Comparison of ENCODE assay signal across 14 cellular contexts in the genomic region with DNA sequence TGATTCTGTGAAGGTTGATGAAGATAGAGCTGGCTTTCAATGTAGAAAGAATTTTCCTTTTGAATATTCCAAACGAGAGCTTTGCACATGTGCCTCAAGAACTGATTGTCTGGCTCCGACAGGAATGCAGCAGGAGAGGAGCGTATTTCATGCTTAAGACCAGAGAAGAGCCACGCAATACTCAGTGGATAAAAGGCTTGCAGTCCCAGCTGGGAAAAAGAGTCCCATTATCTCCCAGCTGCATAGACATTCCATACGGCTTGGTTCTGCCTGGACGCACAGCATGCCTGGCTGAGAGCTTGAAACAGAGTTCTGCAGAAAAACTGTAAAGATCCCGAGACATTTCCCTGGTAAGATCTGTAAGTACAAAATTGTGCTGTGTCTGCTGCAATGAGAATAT. TPM values are rescaled to one million over a fixed set of nuclear protein-coding genes. Genes with fewer than 3 reads are reported as not detected.
A peak's percentile ranks its signal among the peaks of the same experiment; 100 is the strongest.
DNase-seq lines count a peak whose midpoint lies in the region; ATAC-seq and TF ChIP-seq lines count a peak whose summit lies in the region.
"Had no signal": no experiment of that assay in that cellular context is flagged by ENCODE, and none has a peak within 500 bp of the region (broad histone marks: within the 10 kb centered on the region; RNA-seq: fewer than 3 reads in every experiment).

A gene (plus strand): TSS at position 254 of the 400 bp plus-strand sequence. CDS start 54,985 bp downstream, outside the sequence.

- intact Hi-C loops in vagina (cut with DNase I) (no loop called here), heart left ventricle (cut with DNase I) (no loop called here)

- H3K9me3 ChIP-seq in vagina (no peaks in the 10 kb centered on the region), heart left ventricle (peaks cover 0 to 3% (median 0%) of the 10 kb centered on the region in 12 donors)
- H3K9me3 ChIP-seq: ovary, stomach had no signal

- H3K36me3 ChIP-seq in vagina (no peaks in the 10 kb centered on the region), heart left ventricle (no peaks in the 10 kb centered on the region)
- H3K36me3 ChIP-seq: ovary, stomach had no signal

- peak; percentile 83 for ATAC-seq in omental fat pad (ENCODE audit: low FRiP score)
- no peak for ATAC-seq in HG02973 (IDR thresholded peaks at IDR 0.05; ENCODE audit: unreplicated experiment)
- ATAC-seq in heart left ventricle = no peak
- ATAC-seq: left cardiac atrium, PC-3 had no signal

- DNase-seq in G401 (ENCODE audit: low spot score) (peak; percentile 86), SK-MEL-5 (ENCODE audit: low read depth, low spot score) (peak; percentile 40), glomerular visceral epithelial cell (ENCODE audit: extremely low spot score) (peak; percentile 61), omental fat pad (ENCODE audit: low spot score) (no peak), vagina (ENCODE audit: extremely low spot score in 2 of 2) (no peak), heart left ventricle (no peak)
- no peak for DNase-seq in stimulated activated CD4-positive, alpha-beta T cell treated with anti-CD3 and anti-CD28 coated beads, Interleukin-12 subunit alpha, Interleukin-12 subunit beta, amount 100 ng/mL, for 4 hours
- DNase-seq: activated CD4-positive, alpha-beta memory T cell treated with anti-CD3 and anti-CD28 coated beads, Interleukin-2, amount 10 ng/mL, durations not matched to agents 7 days and 5 days; left cardiac atrium; ovary; PC-3; stomach had no signal

- WGBS in heart left ventricle, 4 donors = 16 to 36% (median 21%) methylated on average over 7 of the region's 7 CpGs

- no peak for TF ChIP-seq POLR2A in vagina (IDR thresholded peaks at IDR 0.05)
- no peak for TF ChIP-seq POLR2A in heart left ventricle (IDR thresholded peaks at IDR 0.05)

- H3K27ac ChIP-seq in vagina (no peak within 1 kb of the TSS), heart left ventricle (no peak within 1 kb of the TSS)
- H3K27ac ChIP-seq: C4-2B, ovary, stomach had no signal

- TF ChIP-seq CTCF in omental fat pad (IDR thresholded peaks at IDR 0.05) (no peak), vagina (IDR thresholded peaks at IDR 0.05) (no peak), heart left ventricle (IDR thresholded peaks at IDR 0.05) (no peak)

- H3K27me3 ChIP-seq in vagina = no peaks in the 10 kb centered on the region
- peaks cover 0 to 9% (median 0%) of the 10 kb centered on the region in 9 donors for H3K27me3 ChIP-seq in heart left ventricle
- H3K27me3 ChIP-seq: ovary, stomach had no signal

- H3K4me1 ChIP-seq in vagina = no peaks in the 10 kb centered on the region
- H3K4me1 ChIP-seq in heart left ventricle = no peaks in the 10 kb centered on the region
- H3K4me1 ChIP-seq: stomach had no signal

- in situ Hi-C loops in G401 (cut with HindIII; ENCODE audit: low sequenced_read_pairs) = no loop called here
- in situ Hi-C loops in SK-MEL-5 (cut with HindIII; ENCODE audit: low pct_unique_long_range_greater_than_20kb, low sequenced_read_pairs) = no loop called here

- H3K4me3 ChIP-seq in vagina (no peak within 1 kb of the TSS), heart left ventricle (no peak within 1 kb of the TSS)
- H3K4me3 ChIP-seq: ovary, stomach had no signal

RNA-seq across cellular contexts. Expression of the gene that starts here (rescaled TPM):
- total RNA-seq in G401 (2014; rRNA removed; shearing (Covaris generic)) = not detected in 2 replicates
- total RNA-seq in SK-MEL-5 (2014; rRNA removed; shearing (Covaris generic)) = 0.27 and 0.40 TPM in 2 replicates
- 0.44 and 0.75 TPM in 2 replicates for polyA plus RNA-seq in SK-MEL-5 (2015; cell fraction: cytosol; rRNA removed)
- 0.05 and 1.2 TPM in 2 replicates for polyA plus RNA-seq in SK-MEL-5 (2015; cell fraction: nucleus; rRNA removed)
- 1 to 10 TPM in 1 of 4 donors, not detected in 3; 1.0 TPM for total RNA-seq in omental fat pad
- 0.98 TPM for total RNA-seq in vagina
- total RNA-seq in heart left ventricle = not detected
- polyA plus RNA-seq in heart left ventricle = not detected
- total RNA-seq: activated CD4-positive, alpha-beta memory T cell treated with anti-CD3 and anti-CD28 coated beads, Interleukin-2, amount 10 ng/mL, durations not matched to agents 7 days and 5 days; PC-3 had no signal
- polyA plus RNA-seq: stomach had no signal

Comparison
In these comparisons a context has a peak if more than half of its experiments do, and no peak if none do; other contexts are left out.
1. Peak in DNase-seq in G401; RNA of the gene not detected or under 1 TPM.
2. DNase-seq: peak in SK-MEL-5 (single experiment) and glomerular visceral epithelial cell (single experiment); none in omental fat pad (single experiment), vagina (0 of 2), stimulated activated CD4-positive, alpha-beta T cell treated with anti-CD3 and anti-CD28 coated beads, Interleukin-12 subunit alpha, Interleukin-12 subunit beta, amount 100 ng/mL, for 4 hours (single experiment) and heart left ventricle (0 of 5).